1 cellular context compared by ENCODE assay signal in genomic region chr1:173212952-173213491, GRCh38.
TF ChIP-seq lines count a peak whose summit lies in the region.

No MANE protein-coding gene starts in this region.

TF ChIP-seq in GM12878, 131 proteins besides CTCF, POLR2A, EP300 and RAD21 (continued from another document):
- TF ChIP-seq ZBTB11 (CRISPR knock-in tag; IDR thresholded peaks at IDR 0.05) (no peak), JUND (IDR thresholded peaks at IDR 0.05; ENCODE audit: low read depth, low read length) (peak; percentile 14; the same call in 1 of the 2 replicates), IKZF2 (IDR thresholded peaks at IDR 0.05) (peak; percentile 96 to 98), ETV6 (conservative IDR thresholded peaks at IDR 0.05 in 1 of 2, IDR thresholded peaks at IDR 0.05 in 1 of 2; ENCODE audit: borderline replicate concordance in 1 of 2, low read depth in 1 of 2) (peak in 1 of 2 experiments; percentile 82; a peak in 2 of 4 replicates), SP1 (IDR thresholded peaks at IDR 0.05; ENCODE audit: low read depth, low read length) (peak; percentile 11), ZNF384 (IDR thresholded peaks at IDR 0.05; ENCODE audit: borderline replicate concordance, low read depth, low read length) (peak; percentile 80; the same call in 1 of the 2 replicates), IKZF1 (conservative IDR thresholded peaks at IDR 0.05) (peak; percentile 96), BHLHE40 (IDR thresholded peaks at IDR 0.05; ENCODE audit: borderline replicate concordance in 1 of 2, low read depth in 2 of 2, low read length in 1 of 2) (peak; percentile 69 to 77), ELK1 (IDR thresholded peaks at IDR 0.05; ENCODE audit: low read depth, low read length) (no peak), SREBF1 (IDR thresholded peaks at IDR 0.05; ENCODE audit: low read length) (0 out of 2 replicates have a peak, but pooled peaks have one; percentile 29), FOS (IDR thresholded peaks at IDR 0.05; ENCODE audit: borderline replicate concordance, extremely low read depth, insufficient read length) (no peak), NR2C1 (IDR thresholded peaks at IDR 0.05) (peak; percentile 40), MTA3 (IDR thresholded peaks at IDR 0.05; ENCODE audit: borderline replicate concordance, low read length) (peak; percentile 95), SIX5 (IDR thresholded peaks at IDR 0.05; ENCODE audit: low read depth, low read length, severe bottlenecking) (no peak), MYB (IDR thresholded peaks at IDR 0.05; ENCODE audit: borderline replicate concordance, low read depth, low read length) (no peak), ZNF207 (IDR thresholded peaks at IDR 0.05; ENCODE audit: borderline replicate concordance) (no peak), NKRF (conservative IDR thresholded peaks at IDR 0.05) (no peak), EED (IDR thresholded peaks at IDR 0.05; ENCODE audit: low read depth) (peak; percentile 73), PML (IDR thresholded peaks at IDR 0.05; ENCODE audit: low read length) (peak; percentile 69; the same call in 1 of the 2 replicates), IRF5 (IDR thresholded peaks at IDR 0.05; ENCODE audit: borderline replicate concordance) (no peak), RB1 (IDR thresholded peaks at IDR 0.05; ENCODE audit: borderline replicate concordance) (no peak), RUNX3 (IDR thresholded peaks at IDR 0.05; ENCODE audit: low read length) (peak; percentile 94), CREB1 (IDR thresholded peaks at IDR 0.05; ENCODE audit: low read depth) (peak; percentile 52; the same call in 1 of the 2 replicates), ZNF217 (IDR thresholded peaks at IDR 0.05) (peak; percentile 99), ATF2 (IDR thresholded peaks at IDR 0.05; ENCODE audit: low read length) (peak; percentile 92), SUPT20H (IDR thresholded peaks at IDR 0.05; ENCODE audit: borderline replicate concordance, control insufficient read depth, low read depth, low read length) (no peak), ESRRA (IDR thresholded peaks at IDR 0.05; ENCODE audit: low read length) (no peak), IRF4 (IDR thresholded peaks at IDR 0.05; ENCODE audit: low read depth, low read length) (peak; percentile 80), TBL1XR1 (IDR thresholded peaks at IDR 0.05; ENCODE audit: low read depth, low read length) (peak; percentile 91), DPF2 (IDR thresholded peaks at IDR 0.05) (peak; percentile 94), ZSCAN29 (IDR thresholded peaks at IDR 0.05) (peak; percentile 81), CBX5 (IDR thresholded peaks at IDR 0.05; ENCODE audit: low read depth) (0 out of 2 replicates have a peak, but pooled peaks have one; percentile 62), BMI1 (IDR thresholded peaks at IDR 0.05; ENCODE audit: borderline replicate concordance) (peak; percentile 86), NFIC (IDR thresholded peaks at IDR 0.05; ENCODE audit: low read depth, low read length) (peak; percentile 95), JUNB (IDR thresholded peaks at IDR 0.05) (peak; percentile 86), HCFC1 (IDR thresholded peaks at IDR 0.05; ENCODE audit: low read length) (no peak)
- TF ChIP-seq, protein P1, sequence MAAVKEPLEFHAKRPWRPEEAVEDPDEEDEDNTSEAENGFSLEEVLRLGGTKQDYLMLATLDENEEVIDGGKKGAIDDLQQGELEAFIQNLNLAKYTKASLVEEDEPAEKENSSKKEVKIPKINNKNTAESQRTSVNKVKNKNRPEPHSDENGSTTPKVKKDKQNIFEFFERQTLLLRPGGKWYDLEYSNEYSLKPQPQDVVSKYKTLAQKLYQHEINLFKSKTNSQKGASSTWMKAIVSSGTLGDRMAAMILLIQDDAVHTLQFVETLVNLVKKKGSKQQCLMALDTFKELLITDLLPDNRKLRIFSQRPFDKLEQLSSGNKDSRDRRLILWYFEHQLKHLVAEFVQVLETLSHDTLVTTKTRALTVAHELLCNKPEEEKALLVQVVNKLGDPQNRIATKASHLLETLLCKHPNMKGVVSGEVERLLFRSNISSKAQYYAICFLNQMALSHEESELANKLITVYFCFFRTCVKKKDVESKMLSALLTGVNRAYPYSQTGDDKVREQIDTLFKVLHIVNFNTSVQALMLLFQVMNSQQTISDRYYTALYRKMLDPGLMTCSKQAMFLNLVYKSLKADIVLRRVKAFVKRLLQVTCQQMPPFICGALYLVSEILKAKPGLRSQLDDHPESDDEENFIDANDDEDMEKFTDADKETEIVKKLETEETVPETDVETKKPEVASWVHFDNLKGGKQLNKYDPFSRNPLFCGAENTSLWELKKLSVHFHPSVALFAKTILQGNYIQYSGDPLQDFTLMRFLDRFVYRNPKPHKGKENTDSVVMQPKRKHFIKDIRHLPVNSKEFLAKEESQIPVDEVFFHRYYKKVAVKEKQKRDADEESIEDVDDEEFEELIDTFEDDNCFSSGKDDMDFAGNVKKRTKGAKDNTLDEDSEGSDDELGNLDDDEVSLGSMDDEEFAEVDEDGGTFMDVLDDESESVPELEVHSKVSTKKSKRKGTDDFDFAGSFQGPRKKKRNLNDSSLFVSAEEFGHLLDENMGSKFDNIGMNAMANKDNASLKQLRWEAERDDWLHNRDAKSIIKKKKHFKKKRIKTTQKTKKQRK (IDR thresholded peaks at IDR 0.05; ENCODE audit: low read depth, low read length): no peak
- TF ChIP-seq, protein P2, sequence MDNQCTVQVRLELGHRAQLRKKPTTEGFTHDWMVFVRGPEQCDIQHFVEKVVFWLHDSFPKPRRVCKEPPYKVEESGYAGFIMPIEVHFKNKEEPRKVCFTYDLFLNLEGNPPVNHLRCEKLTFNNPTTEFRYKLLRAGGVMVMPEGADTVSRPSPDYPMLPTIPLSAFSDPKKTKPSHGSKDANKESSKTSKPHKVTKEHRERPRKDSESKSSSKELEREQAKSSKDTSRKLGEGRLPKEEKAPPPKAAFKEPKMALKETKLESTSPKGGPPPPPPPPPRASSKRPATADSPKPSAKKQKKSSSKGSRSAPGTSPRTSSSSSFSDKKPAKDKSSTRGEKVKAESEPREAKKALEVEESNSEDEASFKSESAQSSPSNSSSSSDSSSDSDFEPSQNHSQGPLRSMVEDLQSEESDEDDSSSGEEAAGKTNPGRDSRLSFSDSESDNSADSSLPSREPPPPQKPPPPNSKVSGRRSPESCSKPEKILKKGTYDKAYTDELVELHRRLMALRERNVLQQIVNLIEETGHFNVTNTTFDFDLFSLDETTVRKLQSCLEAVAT (IDR thresholded peaks at IDR 0.05): peak; percentile 58
